ENCODE assay signal across 1 cellular context in genomic region chr1:20087668-20088067, GRCh38.
A peak's percentile ranks its signal among the peaks of the same experiment; 100 is the strongest.
TF ChIP-seq lines count a peak whose summit lies in the region.

No MANE protein-coding gene starts in this region.

TF ChIP-seq in HepG2, 621 proteins besides CTCF, POLR2A, EP300 and RAD21:
- TF ChIP-seq ZNF280D (CRISPR knock-in tag; IDR thresholded peaks at IDR 0.05) = no peak
- TF ChIP-seq STAG1 (CRISPR knock-in tag; IDR thresholded peaks at IDR 0.05) = peak; percentile 7; the same call in 1 of the 2 replicates
- TF ChIP-seq ZSCAN20 (CRISPR knock-in tag; IDR thresholded peaks at IDR 0.05; ENCODE audit: borderline replicate concordance) = no peak
